ENCODE assay signal across 1 cellular context in the genomic region with DNA sequence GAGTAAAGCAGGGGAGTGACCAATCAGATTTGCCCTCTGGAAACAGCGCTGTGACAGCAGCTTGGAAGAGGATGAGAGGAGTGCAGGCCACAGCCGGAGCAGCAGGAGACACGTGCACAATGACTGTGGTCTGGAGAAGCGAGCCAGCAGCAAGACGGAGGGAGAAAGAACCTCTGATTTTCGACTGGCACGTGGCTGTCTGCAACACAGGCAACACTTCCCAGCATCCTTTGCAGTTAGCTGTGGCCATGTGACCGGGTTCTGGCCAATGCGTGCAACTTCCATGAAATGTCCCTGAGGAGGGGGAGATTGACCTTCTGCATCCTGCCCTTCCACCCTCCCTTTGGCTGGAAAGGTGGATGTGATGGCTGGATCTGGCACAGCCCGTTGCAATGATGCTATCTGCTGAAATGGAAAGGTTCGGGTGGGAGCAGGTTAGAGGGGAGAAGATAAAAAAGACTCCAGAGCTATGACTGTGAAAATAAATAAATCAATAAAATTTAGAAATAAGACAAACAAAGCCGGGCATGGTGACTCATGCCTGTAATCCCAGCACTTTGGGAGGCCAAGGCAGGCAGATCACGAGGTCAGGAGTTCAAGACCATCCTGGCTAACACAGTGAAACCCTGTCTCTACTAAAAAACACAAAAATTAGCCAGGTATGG.
TF ChIP-seq lines count a peak whose summit lies in the region.

No MANE protein-coding gene starts in this region.

TF ChIP-seq in liver, 16 proteins besides CTCF, POLR2A, EP300 and RAD21 (continued from another document):
- TF ChIP-seq ZBTB33 (IDR thresholded peaks at IDR 0.05) (no peak), HNF4G (IDR thresholded peaks at IDR 0.05) (no peak), YY1 (IDR thresholded peaks at IDR 0.05) (no peak), GABPA (IDR thresholded peaks at IDR 0.05 in 1 of 2, conservative IDR thresholded peaks at IDR 0.05 in 1 of 2) (no peak), TAF1 (conservative IDR thresholded peaks at IDR 0.05) (no peak), ATF3 (IDR thresholded peaks at IDR 0.05) (peak; percentile 58), EGR1 (IDR thresholded peaks at IDR 0.05; ENCODE audit: low read depth in 2 of 2) (no peak), NR2F2 (IDR thresholded peaks at IDR 0.05) (peak; percentile 53), MAX (IDR thresholded peaks at IDR 0.05) (peak; percentile 56), SP1 (IDR thresholded peaks at IDR 0.05) (peak; percentile 49), FOXA2 (IDR thresholded peaks at IDR 0.05) (no peak), JUND (IDR thresholded peaks at IDR 0.05) (peak; percentile 76 to 91), REST (IDR thresholded peaks at IDR 0.05) (no peak)
